In the genomic region with DNA sequence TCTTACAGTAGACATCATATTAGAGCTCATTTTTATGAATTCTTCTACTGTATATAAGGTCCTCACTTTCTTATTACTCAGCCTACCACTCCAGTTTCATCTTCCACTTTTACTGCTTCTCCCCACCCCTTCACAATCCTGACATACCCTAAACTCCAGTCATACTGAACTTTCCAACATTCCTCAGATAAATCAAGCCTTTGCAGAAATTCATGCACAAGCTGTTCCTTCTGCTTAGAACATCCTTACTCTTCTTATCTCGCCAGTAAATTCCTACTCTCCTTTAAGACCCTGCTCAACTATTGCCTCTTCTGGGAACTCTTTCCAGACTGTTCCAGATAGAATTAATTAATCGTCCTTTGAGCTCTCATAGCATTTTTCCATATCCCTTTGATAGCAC, we compare ENCODE assay signal across 1 cellular context.
TF ChIP-seq lines count a peak whose summit lies in the region.

No MANE protein-coding gene starts in this region.

TF ChIP-seq in HepG2, 621 proteins besides CTCF, POLR2A, EP300 and RAD21 (continued from another document):
- TF ChIP-seq, protein P1, sequence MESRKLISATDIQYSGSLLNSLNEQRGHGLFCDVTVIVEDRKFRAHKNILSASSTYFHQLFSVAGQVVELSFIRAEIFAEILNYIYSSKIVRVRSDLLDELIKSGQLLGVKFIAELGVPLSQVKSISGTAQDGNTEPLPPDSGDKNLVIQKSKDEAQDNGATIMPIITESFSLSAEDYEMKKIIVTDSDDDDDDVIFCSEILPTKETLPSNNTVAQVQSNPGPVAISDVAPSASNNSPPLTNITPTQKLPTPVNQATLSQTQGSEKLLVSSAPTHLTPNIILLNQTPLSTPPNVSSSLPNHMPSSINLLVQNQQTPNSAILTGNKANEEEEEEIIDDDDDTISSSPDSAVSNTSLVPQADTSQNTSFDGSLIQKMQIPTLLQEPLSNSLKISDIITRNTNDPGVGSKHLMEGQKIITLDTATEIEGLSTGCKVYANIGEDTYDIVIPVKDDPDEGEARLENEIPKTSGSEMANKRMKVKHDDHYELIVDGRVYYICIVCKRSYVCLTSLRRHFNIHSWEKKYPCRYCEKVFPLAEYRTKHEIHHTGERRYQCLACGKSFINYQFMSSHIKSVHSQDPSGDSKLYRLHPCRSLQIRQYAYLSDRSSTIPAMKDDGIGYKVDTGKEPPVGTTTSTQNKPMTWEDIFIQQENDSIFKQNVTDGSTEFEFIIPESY (CRISPR knock-in tag; IDR thresholded peaks at IDR 0.05) = no peak
- TF ChIP-seq NFYB (CRISPR knock-in tag; IDR thresholded peaks at IDR 0.05) = no peak
- TF ChIP-seq, protein P2, sequence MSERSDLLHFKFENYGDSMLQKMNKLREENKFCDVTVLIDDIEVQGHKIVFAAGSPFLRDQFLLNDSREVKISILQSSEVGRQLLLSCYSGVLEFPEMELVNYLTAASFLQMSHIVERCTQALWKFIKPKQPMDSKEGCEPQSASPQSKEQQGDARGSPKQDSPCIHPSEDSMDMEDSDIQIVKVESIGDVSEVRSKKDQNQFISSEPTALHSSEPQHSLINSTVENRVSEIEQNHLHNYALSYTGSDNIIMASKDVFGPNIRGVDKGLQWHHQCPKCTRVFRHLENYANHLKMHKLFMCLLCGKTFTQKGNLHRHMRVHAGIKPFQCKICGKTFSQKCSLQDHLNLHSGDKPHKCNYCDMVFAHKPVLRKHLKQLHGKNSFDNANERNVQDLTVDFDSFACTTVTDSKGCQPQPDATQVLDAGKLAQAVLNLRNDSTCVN (CRISPR knock-in tag; IDR thresholded peaks at IDR 0.05; ENCODE audit: borderline replicate concordance) = no peak
- no peak for TF ChIP-seq ZNF253 (CRISPR knock-in tag; IDR thresholded peaks at IDR 0.05; ENCODE audit: borderline replicate concordance)
- no peak for TF ChIP-seq ZNF552 (CRISPR knock-in tag; IDR thresholded peaks at IDR 0.05; ENCODE audit: borderline replicate concordance)
TF ChIP-seq in HepG2: peak in this region for 0.
